Comparison of ENCODE assay signal across 19 cellular contexts in the genomic region with DNA sequence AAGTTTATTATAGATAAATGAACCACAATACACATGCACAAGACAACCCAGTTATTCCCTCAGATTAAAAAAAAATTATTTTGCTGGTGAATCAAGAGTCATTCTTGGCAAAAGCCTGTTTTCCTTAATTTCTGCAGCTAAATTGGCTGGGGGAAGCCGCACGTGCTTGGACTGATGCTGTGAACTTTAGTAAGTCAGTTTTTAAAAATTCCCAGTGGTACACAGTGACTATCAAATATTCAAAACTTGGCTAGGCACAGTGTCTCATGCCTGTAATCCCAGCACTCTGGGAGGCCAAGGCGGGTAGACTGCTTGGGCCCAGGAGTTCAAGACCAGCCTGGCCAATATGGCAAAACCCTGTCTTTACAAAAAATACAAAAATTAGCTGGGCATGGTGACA. TPM values are rescaled to one million over a fixed set of nuclear protein-coding genes. Genes with fewer than 3 reads are reported as not detected.
DNase-seq lines count a peak whose midpoint lies in the region; ATAC-seq, FAIRE-seq and TF ChIP-seq lines count a peak whose summit lies in the region.
"Had no signal": no experiment of that assay in that cellular context is flagged by ENCODE, and none has a peak within 500 bp of the region (broad histone marks: within the 10 kb centered on the region; RNA-seq: fewer than 3 reads in every experiment).

No MANE protein-coding gene starts in this region.

- H2BK5ac ChIP-seq in IMR-90 (ENCODE audit: low read depth, low read length, poor library complexity, severe bottlenecking) (no peak overlapping the region), trophoblast cell (ENCODE audit: low read depth, low read length, poor library complexity) (no peak overlapping the region)

- no peak overlapping the region for H2BK20ac ChIP-seq in IMR-90 (ENCODE audit: low read depth, low read length)

- TF ChIP-seq CTCF in IMR-90 (conservative IDR thresholded peaks at IDR 0.05; ENCODE audit: low read depth, low read length) = no peak
- no peak for TF ChIP-seq CTCF in endothelial cell of umbilical vein (IDR thresholded peaks at IDR 0.05; ENCODE audit: extremely low read depth in 1 of 2, insufficient read depth in 1 of 2, low read depth in 1 of 2, low read length in 2 of 2)

- in situ Hi-C loops in IMR-90 (cut with MboI; ENCODE audit: low sequenced_read_pairs) = no loop called here

- no peak overlapping the region for H4K5ac ChIP-seq in IMR-90 (ENCODE audit: low read depth, low read length)

- H3K79me1 ChIP-seq in IMR-90 (ENCODE audit: low read depth in 1 of 2, low read length in 2 of 2) = peaks cover 35 to 79% of the 10 kb centered on the region in 2 experiments
- H3K79me1 ChIP-seq in trophoblast cell (ENCODE audit: low read length) = peaks cover 24% of the 10 kb centered on the region

- H2AK5ac ChIP-seq in IMR-90 (ENCODE audit: low read depth, low read length) (peak overlapping the region; percentile 21; the same call in 1 of the 2 replicates), trophoblast cell (ENCODE audit: low read length) (no peak overlapping the region)

- peaks cover 6% of the 10 kb centered on the region; the same call in 1 of the 2 replicates for H3K36me3 ChIP-seq in IMR-90 (ENCODE audit: control insufficient read depth, insufficient read depth, low read length)
- H3K36me3 ChIP-seq in endothelial cell of umbilical vein (ENCODE audit: control insufficient read depth in 2 of 2, extremely low read depth in 1 of 2, insufficient read depth in 2 of 2, low read length in 2 of 2) = peaks cover 18 to 22% of the 10 kb centered on the region in 2 experiments
- peaks cover 16% of the 10 kb centered on the region in 2 experiments for H3K36me3 ChIP-seq in trophoblast cell (ENCODE audit: control insufficient read depth in 1 of 2, insufficient read depth in 2 of 2, low read length in 2 of 2)

- H3K18ac ChIP-seq in IMR-90 (ENCODE audit: low read depth, low read length) = no peak overlapping the region
- H3K18ac ChIP-seq in trophoblast cell (ENCODE audit: low read length) = no peak overlapping the region

- H4K91ac ChIP-seq in IMR-90 (ENCODE audit: insufficient read depth, low read depth, low read length) = no peak overlapping the region
- H4K91ac ChIP-seq in trophoblast cell (ENCODE audit: low read depth, low read length) = no peak overlapping the region

- no peak for TF ChIP-seq POLR2A in IMR-90 (IDR thresholded peaks at IDR 0.05; ENCODE audit: low read depth, low read length)
- TF ChIP-seq POLR2A in endothelial cell of umbilical vein (IDR thresholded peaks at IDR 0.05; ENCODE audit: low read depth, low read length) = no peak

- no peak overlapping the region for H3K4me3 ChIP-seq in IMR-90 (ENCODE audit: insufficient read depth, low read depth, low read length)
- H3K4me3 ChIP-seq in endothelial cell of umbilical vein (replicated peaks in 1 of 3; ENCODE audit: insufficient read depth in 1 of 3, low read depth in 1 of 3, low read length in 3 of 3) = no peak overlapping the region
- H3K4me3 ChIP-seq in right cardiac atrium (ENCODE audit: low read length) = no peak overlapping the region
- H3K4me3 ChIP-seq in trophoblast cell (ENCODE audit: low read depth, low read length) = no peak overlapping the region
- H3K4me3 ChIP-seq: MG63 had no signal

- no CpG with 5 or more reads among the region's 3 CpGs for WGBS in IMR-90 (ENCODE audit: extremely low coverage in 2 of 2, insufficient read length in 1 of 2), 2 experiments
- WGBS in right cardiac atrium = 57% methylated on average over 3 of the region's 3 CpGs
- no CpG with 5 or more reads among the region's 3 CpGs for WGBS in trophoblast cell (ENCODE audit: extremely low coverage, insufficient coverage, insufficient read length)

- dilution Hi-C loops in IMR-90 (cut with HindIII; ENCODE audit: low sequenced_read_pairs, unreplicated experiment) = no loop called here
- dilution Hi-C loops in endothelial cell of umbilical vein (cut with MboI; ENCODE audit: extremely low pct_ligation_motif_present, low sequenced_read_pairs) = no loop called here

- H2AK9ac ChIP-seq in IMR-90 (replicated peaks; ENCODE audit: low read depth, low read length, poor library complexity) = no peak overlapping the region

- no peak overlapping the region for H3K14ac ChIP-seq in IMR-90 (replicated peaks; ENCODE audit: low read depth, low read length)
- H3K14ac ChIP-seq in trophoblast cell (ENCODE audit: low read length) = no peak overlapping the region

- H2AFZ ChIP-seq in IMR-90 (replicated peaks; ENCODE audit: low read length, poor library complexity) = no peak overlapping the region
- no peak overlapping the region for H2AFZ ChIP-seq in endothelial cell of umbilical vein (ENCODE audit: low read depth, low read length)
- no peak overlapping the region for H2AFZ ChIP-seq in trophoblast cell (ENCODE audit: insufficient read depth, low read length, poor library complexity)

- H3K23ac ChIP-seq in IMR-90 (ENCODE audit: low read depth, low read length) (no peak overlapping the region), trophoblast cell (ENCODE audit: low read length) (no peak overlapping the region)

- no peaks in the 10 kb centered on the region for H3K9me3 ChIP-seq in IMR-90 (ENCODE audit: control insufficient read depth, insufficient read depth, low read length)
- H3K9me3 ChIP-seq in endothelial cell of umbilical vein (replicated peaks; ENCODE audit: control insufficient read depth, insufficient read depth, low read length) = no peaks in the 10 kb centered on the region
- no peaks in the 10 kb centered on the region for H3K9me3 ChIP-seq in right cardiac atrium (ENCODE audit: control insufficient read depth, low read length)
- H3K9me3 ChIP-seq in trophoblast cell (ENCODE audit: insufficient read depth, low read depth, low read length) = no peaks in the 10 kb centered on the region
- H3K9me3 ChIP-seq: MG63 had no signal

- POLR2A ChIA-PET in IMR-90 (lab: Charles Lee; ENCODE audit: unreplicated experiment) (no interaction called here), endothelial cell of umbilical vein (lab: Charles Lee) (interaction anchor here (1.3 kb wide), 1 partner anchor 9 kb away, joined by 5 read pairs; no protein-coding TSS in a partner anchor)

- H4K8ac ChIP-seq in IMR-90 (ENCODE audit: low read depth in 2 of 2, low read length in 2 of 2) (no peak overlapping the region), trophoblast cell (ENCODE audit: low read depth, low read length) (no peak overlapping the region)

- no TSS peak for BruUV-seq in IMR-90 (replicated peaks; lab: Mats Ljungman, UMichigan)
- no TSS peak for BruUV-seq in endothelial cell of umbilical vein (replicated peaks; lab: Mats Ljungman, UMichigan)

- no peaks in the 10 kb centered on the region for H4K20me1 ChIP-seq in IMR-90 (ENCODE audit: insufficient read depth, low read length)
- H4K20me1 ChIP-seq in endothelial cell of umbilical vein (replicated peaks; ENCODE audit: control insufficient read depth, extremely low read depth, insufficient read depth, low read length) = no peaks in the 10 kb centered on the region

- H3K56ac ChIP-seq in IMR-90 (ENCODE audit: extremely low read depth, insufficient read depth, low read length) = no peak overlapping the region

- H3K4me2 ChIP-seq in IMR-90 (ENCODE audit: low read depth, low read length) = no peak overlapping the region
- H3K4me2 ChIP-seq in endothelial cell of umbilical vein (ENCODE audit: insufficient read depth, low read length) = no peak overlapping the region
- no peak overlapping the region for H3K4me2 ChIP-seq in trophoblast cell (ENCODE audit: low read length)

- intact Hi-C loops in IMR-90 (cut with micrococcal nuclease) = no loop called here
- intact Hi-C loops in endothelial cell of umbilical vein (cut with micrococcal nuclease) = no loop called here
- intact Hi-C loops in right cardiac atrium (cut with DNase I) = no loop called here
- intact Hi-C loops in sciatic nerve (cut with DNase I) = no loop called here

- no peak overlapping the region for H3K9ac ChIP-seq in IMR-90 (ENCODE audit: low read depth, low read length)
- no peak overlapping the region for H3K9ac ChIP-seq in endothelial cell of umbilical vein (replicated peaks; ENCODE audit: extremely low read depth, insufficient read depth, low read length)
- H3K9ac ChIP-seq in trophoblast cell (ENCODE audit: low read length) = no peak overlapping the region

- H4K12ac ChIP-seq in trophoblast cell (ENCODE audit: low read depth, low read length) = no peak overlapping the region

- peaks cover 87% of the 10 kb centered on the region for H3K79me2 ChIP-seq in endothelial cell of umbilical vein (ENCODE audit: control insufficient read depth, insufficient read depth, low read length)
- H3K79me2 ChIP-seq in trophoblast cell (ENCODE audit: control insufficient read depth, insufficient read depth, low read length, poor library complexity) = peaks cover 8% of the 10 kb centered on the region

- no peak overlapping the region for H2BK12ac ChIP-seq in trophoblast cell (ENCODE audit: low read length)

- ATAC-seq in IMR-90 (ENCODE audit: low read depth) (no peak), right cardiac atrium (no peak), sciatic nerve (peak; percentile 62), HG02981 (IDR thresholded peaks at IDR 0.05; ENCODE audit: unreplicated experiment) (no peak)
- ATAC-seq: HepG2 had no signal

- TF ChIP-seq RAD21 in IMR-90 (IDR thresholded peaks at IDR 0.05; ENCODE audit: low read length) = no peak

- H2BK15ac ChIP-seq in IMR-90 (ENCODE audit: low read depth, low read length) = no peak overlapping the region

- no peak overlapping the region for H3K4ac ChIP-seq in IMR-90 (ENCODE audit: low read depth, low read length)
- H3K4ac ChIP-seq in trophoblast cell (ENCODE audit: low read depth, low read length) = no peak overlapping the region

- DNase-seq in IMR-90 (no peak), endothelial cell of umbilical vein (ENCODE audit: low read depth, low spot score) (no peak), right cardiac atrium (peak; percentile 47 to 81 (median 80)), sciatic nerve (ENCODE audit: low spot score) (no peak), NCI-H510A treated with DMSO at 0.1 percent for 48 hours (lab: John Stamatoyannopoulos, UW) (no peak), NCI-H1436 treated with DMSO at 0.1 percent for 48 hours (lab: John Stamatoyannopoulos, UW) (no peak), trophoblast cell (no peak)
- DNase-seq: CD4-positive, alpha-beta memory T cell; DND-41; GF-D8; NCI-H1092 treated with DMSO at 0.1 percent for 48 hours; NCI-H1694 treated with DMSO at 0.1 percent for 48 hours; NCI-H446 treated with DMSO at 0.1 percent for 48 hours; NCI-H774; SIG-M5 had no signal

- no peak for FAIRE-seq in endothelial cell of umbilical vein (lab: Jason Lieb, UNC)
- FAIRE-seq: D721Med, HepG2 had no signal

- H3K9me1 ChIP-seq in IMR-90 (ENCODE audit: insufficient read depth, low read length) (peaks cover 38% of the 10 kb centered on the region), endothelial cell of umbilical vein (replicated peaks; ENCODE audit: control insufficient read depth, extremely low read depth, insufficient read depth, low read length) (no peaks in the 10 kb centered on the region)

- H3K4me1 ChIP-seq in IMR-90 (ENCODE audit: control insufficient read depth, insufficient read depth, low read length) = peaks cover 36% of the 10 kb centered on the region
- H3K4me1 ChIP-seq in endothelial cell of umbilical vein (ENCODE audit: control insufficient read depth, extremely low read depth, insufficient read depth, low read length) = peaks cover 75% of the 10 kb centered on the region
- H3K4me1 ChIP-seq in right cardiac atrium (ENCODE audit: control insufficient read depth, insufficient read depth, low read length) = peaks cover 41% of the 10 kb centered on the region
- peaks cover 31 to 45% of the 10 kb centered on the region in 2 experiments for H3K4me1 ChIP-seq in trophoblast cell (ENCODE audit: control insufficient read depth in 1 of 2, insufficient read depth in 2 of 2, low read length in 2 of 2)

- CTCF ChIA-PET in IMR-90 (lab: Yijun Ruan, JAX) = no interaction called here
- CTCF ChIA-PET in endothelial cell of umbilical vein (lab: Charles Lee) = interaction anchor here (1.3 to 2.5 kb wide), 3 partner anchors 12 to 44 kb away, joined by 3 to 8 read pairs (median 6); no protein-coding TSS in a partner anchor

- H3K27me3 ChIP-seq in IMR-90 (ENCODE audit: control insufficient read depth, insufficient read depth, low read length) = no peaks in the 10 kb centered on the region
- no peaks in the 10 kb centered on the region for H3K27me3 ChIP-seq in endothelial cell of umbilical vein (ENCODE audit: control insufficient read depth in 2 of 2, insufficient read depth in 2 of 2, low read length in 2 of 2)
- no peaks in the 10 kb centered on the region for H3K27me3 ChIP-seq in right cardiac atrium (ENCODE audit: control insufficient read depth, insufficient read depth)
- no peaks in the 10 kb centered on the region for H3K27me3 ChIP-seq in trophoblast cell (ENCODE audit: insufficient read depth, low read length)
- H3K27me3 ChIP-seq: MG63 had no signal

- H3K27ac ChIP-seq in IMR-90 (ENCODE audit: insufficient read depth, low read length) (no peak overlapping the region), endothelial cell of umbilical vein (ENCODE audit: insufficient read depth, low read depth, low read length) (peak overlapping the region; percentile 99), right cardiac atrium (ENCODE audit: low read length) (peak overlapping the region; percentile 33), trophoblast cell (ENCODE audit: low read depth, low read length) (no peak overlapping the region)

- no peak overlapping the region for H2BK120ac ChIP-seq in IMR-90 (ENCODE audit: low read depth, low read length)
- no peak overlapping the region for H2BK120ac ChIP-seq in trophoblast cell (ENCODE audit: insufficient read depth, low read length, poor library complexity)

RNA-seq across cellular contexts. Expression of a gene that starts 23.9 kb away (rescaled TPM):
- total RNA-seq in IMR-90 (2012; rRNA removed) (26.4 and 29.0 TPM in 2 replicates), endothelial cell of umbilical vein (126 and 128 TPM in 2 replicates), right cardiac atrium (10 to 100 TPM; 31.7 to 37.4 (median 35.3) TPM), sciatic nerve (27.3 TPM)
- polyA plus RNA-seq in IMR-90 (2012; rRNA removed) (21.0 and 21.1 TPM in 2 replicates), endothelial cell of umbilical vein (96.7 and 99.1 TPM in 2 replicates), right cardiac atrium (26.3 TPM)
- 13.2 and 20.3 TPM in 2 replicates for polyA plus RNA-seq in IMR-90 (2012; cell fraction: cytosol; rRNA removed)
- polyA plus RNA-seq in IMR-90 (2012; cell fraction: nucleus; rRNA removed; ENCODE audit: low replicate concordance) = 10.2 and 11.2 TPM in 2 replicates
- polyA plus RNA-seq in endothelial cell of umbilical vein (2011; cell fraction: cytosol; rRNA removed) = 88.4 and 97.4 TPM in 2 replicates
- 100 and 105 TPM in 2 replicates for polyA plus RNA-seq in endothelial cell of umbilical vein (2011; cell fraction: nucleus; rRNA removed)
- polyA plus RNA-seq in endothelial cell of umbilical vein (2012) = 39.8 and 70.3 TPM in 2 replicates
- 157 and 160 TPM in 2 replicates for polyA minus RNA-seq in endothelial cell of umbilical vein
- 11.4 TPM for polyA minus RNA-seq in endothelial cell of umbilical vein (2011; cell fraction: cytosol; rRNA and poly(A)+ RNA removed)
- 113 and 127 TPM in 2 replicates for polyA minus RNA-seq in endothelial cell of umbilical vein (2011; cell fraction: nucleus; rRNA and poly(A)+ RNA removed)
- polyA plus RNA-seq in trophoblast cell (2013) = 18.8 and 19.6 TPM in 2 replicates

RNA-seq across cellular contexts. Expression of a gene that starts 54.6 kb away (rescaled TPM):
- total RNA-seq in IMR-90 (2012; rRNA removed) = under 0.01 TPM in 2 replicates
- polyA plus RNA-seq in IMR-90 (2012; rRNA removed) = 0.37 and 0.38 TPM in 2 replicates
- 0.10 and 0.12 TPM in 2 replicates for polyA plus RNA-seq in IMR-90 (2012; cell fraction: cytosol; rRNA removed)
- 2.3 and 3.5 TPM in 2 replicates for polyA plus RNA-seq in IMR-90 (2012; cell fraction: nucleus; rRNA removed; ENCODE audit: low replicate concordance)
- total RNA-seq in endothelial cell of umbilical vein = 19.0 and 19.2 TPM in 2 replicates
- 12.0 and 12.6 TPM in 2 replicates for polyA plus RNA-seq in endothelial cell of umbilical vein
- polyA plus RNA-seq in endothelial cell of umbilical vein (2011; cell fraction: cytosol; rRNA removed) = 4.1 and 6.6 TPM in 2 replicates
- 128 and 138 TPM in 2 replicates for polyA plus RNA-seq in endothelial cell of umbilical vein (2011; cell fraction: nucleus; rRNA removed)
- 3.0 and 7.8 TPM in 2 replicates for polyA plus RNA-seq in endothelial cell of umbilical vein (2012)
- 7.8 and 9.6 TPM in 2 replicates for polyA minus RNA-seq in endothelial cell of umbilical vein
- 0.10 TPM for polyA minus RNA-seq in endothelial cell of umbilical vein (2011; cell fraction: cytosol; rRNA and poly(A)+ RNA removed)
- polyA minus RNA-seq in endothelial cell of umbilical vein (2011; cell fraction: nucleus; rRNA and poly(A)+ RNA removed) = 26.4 and 30.1 TPM in 2 replicates
- total RNA-seq in right cardiac atrium = 1 to 10 TPM; 1.7 to 4.3 (median 3.8) TPM
- polyA plus RNA-seq in right cardiac atrium = 2.3 TPM
- 35.0 TPM for total RNA-seq in sciatic nerve
- 0.53 and 0.55 TPM in 2 replicates for polyA plus RNA-seq in trophoblast cell (2013)

Comparison
In these comparisons a context has a peak if more than half of its experiments do, and no peak if none do; other contexts are left out.
1. DNase-seq: peak in right cardiac atrium (3 of 3); none in IMR-90 (single experiment), endothelial cell of umbilical vein (single experiment), sciatic nerve (single experiment), NCI-H510A treated with DMSO at 0.1 percent for 48 hours (single experiment), NCI-H1436 treated with DMSO at 0.1 percent for 48 hours (single experiment) and trophoblast cell (0 of 2).
2. H3K27ac ChIP-seq: peak in endothelial cell of umbilical vein (single experiment) and right cardiac atrium (single experiment); none in IMR-90 (single experiment) and trophoblast cell (single experiment).